Comparison of ENCODE assay signal across 21 cellular contexts in the genomic region with DNA sequence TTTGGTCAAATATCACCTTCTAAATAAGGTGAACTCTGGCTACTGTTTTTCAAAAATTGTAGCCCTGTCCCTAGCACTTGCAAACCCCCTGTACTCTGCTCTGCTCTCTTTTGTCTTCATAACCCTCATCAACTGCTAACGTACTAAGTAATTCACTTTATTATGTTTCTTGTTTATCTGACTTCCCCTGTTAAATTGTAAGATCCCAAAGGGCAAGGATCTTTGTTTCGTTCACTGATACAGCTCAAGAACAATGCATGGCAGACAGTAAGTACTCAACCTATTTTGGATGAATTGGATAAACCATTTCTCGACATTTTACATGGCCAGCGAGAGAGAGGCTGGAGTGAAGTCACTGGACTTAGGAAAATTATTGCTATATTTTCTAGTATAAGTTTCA. TPM values are rescaled to one million over a fixed set of nuclear protein-coding genes. Genes with fewer than 3 reads are reported as not detected.
DNase-seq lines count a peak whose midpoint lies in the region; ATAC-seq and TF ChIP-seq lines count a peak whose summit lies in the region.
"Had no signal": no experiment of that assay in that cellular context is flagged by ENCODE, and none has a peak within 500 bp of the region (broad histone marks: within the 10 kb centered on the region; RNA-seq: fewer than 3 reads in every experiment).

No MANE protein-coding gene starts in this region.

- intact Hi-C loops in left ventricle myocardium inferior (cut with micrococcal nuclease), result no loop called here
- intact Hi-C loops in cardiac septum (cut with DNase I), result loop anchor here (1.0 kb wide), 1 partner anchor 17 kb away; no protein-coding TSS in a partner anchor
- intact Hi-C loops in esophagus squamous epithelium (cut with DNase I), result no loop called here
- intact Hi-C loops in gastrocnemius medialis (cut with DNase I; ENCODE audit: low total_unique reads), result no loop called here
- intact Hi-C loops in uterus (cut with DNase I; ENCODE audit: low total_unique reads), result no loop called here

- H3K9me3 ChIP-seq in left ventricle myocardium inferior (replicated peaks) (no peaks in the 10 kb centered on the region), esophagus squamous epithelium (no peaks in the 10 kb centered on the region), gastrocnemius medialis (no peaks in the 10 kb centered on the region), uterus (no peaks in the 10 kb centered on the region)
- H3K9me3 ChIP-seq: SK-N-SH had no signal

- TF ChIP-seq POLR2A in esophagus squamous epithelium (IDR thresholded peaks at IDR 0.05) (no peak), gastrocnemius medialis (IDR thresholded peaks at IDR 0.05) (no peak), uterus (IDR thresholded peaks at IDR 0.05) (no peak)

- H3K4me1 ChIP-seq in left ventricle myocardium inferior, result peaks cover 54% of the 10 kb centered on the region
- no peaks in the 10 kb centered on the region for H3K4me1 ChIP-seq in esophagus squamous epithelium
- H3K4me1 ChIP-seq in gastrocnemius medialis, result peaks cover 0 to 9% of the 10 kb centered on the region in 2 donors
- no peaks in the 10 kb centered on the region for H3K4me1 ChIP-seq in uterus

- H3K27me3 ChIP-seq in left ventricle myocardium inferior (ENCODE audit: low read depth), result no peaks in the 10 kb centered on the region
- no peaks in the 10 kb centered on the region for H3K27me3 ChIP-seq in esophagus squamous epithelium
- no peaks in the 10 kb centered on the region for H3K27me3 ChIP-seq in gastrocnemius medialis
- no peaks in the 10 kb centered on the region for H3K27me3 ChIP-seq in uterus

- H3K36me3 ChIP-seq in left ventricle myocardium inferior (no peaks in the 10 kb centered on the region), esophagus squamous epithelium (no peaks in the 10 kb centered on the region), gastrocnemius medialis (no peaks in the 10 kb centered on the region), uterus (no peaks in the 10 kb centered on the region)

- TF ChIP-seq CTCF in left ventricle myocardium inferior (IDR thresholded peaks at IDR 0.05; ENCODE audit: borderline replicate concordance), result no peak
- no peak for TF ChIP-seq CTCF in esophagus squamous epithelium (IDR thresholded peaks at IDR 0.05)
- no peak for TF ChIP-seq CTCF in gastrocnemius medialis (IDR thresholded peaks at IDR 0.05 in 4 of 5, conservative IDR thresholded peaks at IDR 0.05 in 1 of 5)
- TF ChIP-seq CTCF in uterus (IDR thresholded peaks at IDR 0.05), result no peak
- no peak for TF ChIP-seq CTCF in GM10248 (IDR thresholded peaks at IDR 0.05; ENCODE audit: control extremely low read depth, extremely low read depth, low read depth, missing control alignments)

- ATAC-seq in gastrocnemius medialis (no peak), GM19463 (IDR thresholded peaks at IDR 0.05; ENCODE audit: unreplicated experiment) (no peak)

- WGBS in esophagus squamous epithelium, 2 donors, result 82 to 85% methylated on average over 4 of the region's 4 CpGs

- H3K4me3 ChIP-seq in left ventricle myocardium inferior (no peak overlapping the region), esophagus squamous epithelium (no peak overlapping the region), gastrocnemius medialis (no peak overlapping the region), uterus (no peak overlapping the region)
- H3K4me3 ChIP-seq: PC-9 had no signal

- in situ Hi-C loops in gastrocnemius medialis (cut with MboI; ENCODE audit: low sequenced_read_pairs in 4 of 4), result no loop called here

- POLR2A ChIA-PET in GM10248 (lab: Yijun Ruan, JAX), result no interaction called here

- H3K27ac ChIP-seq in left ventricle myocardium inferior (replicated peaks) (peak overlapping the region; percentile 79), esophagus squamous epithelium (peak overlapping the region in 3 of 4 donors; percentile 34 to 47 (median 35)), gastrocnemius medialis (peak overlapping the region in 3 of 4 donors; percentile 51 to 66 (median 51)), uterus (peak overlapping the region; percentile 5 to 61)
- H3K27ac ChIP-seq: PC-9 had no signal

- no peak for DNase-seq in left ventricle myocardium inferior
- no peak for DNase-seq in cardiac septum (ENCODE audit: low spot score)
- no peak for DNase-seq in esophagus squamous epithelium (lab: John Stamatoyannopoulos, UW)
- DNase-seq in gastrocnemius medialis, result no peak
- DNase-seq in uterus, result no peak
- no peak for DNase-seq in GM10248 (ENCODE audit: extremely low spot score)
- DNase-seq: AML-193; C1 segment of cervical spinal cord; Calu3; CD8-positive, alpha-beta memory T cell; H7; KG1; NCI-H1092; NCI-H1436; NCI-H187 treated with DMSO at 0.1 percent for 48 hours; NCI-H510A; PC-9; RPMI8226; SIG-M5; SK-N-SH had no signal

- CTCF ChIA-PET in GM10248 (lab: Yijun Ruan, JAX), result no interaction called here

RNA-seq across cellular contexts. Expression of a gene that starts 46.9 kb away (rescaled TPM):
- total RNA-seq in left ventricle myocardium inferior, result 819 TPM
- 503 TPM for total RNA-seq in cardiac septum
- 100 to 1,000 TPM; 123 to 192 (median 129) TPM for total RNA-seq in esophagus squamous epithelium
- 100 to 1,000 TPM; 155 to 306 (median 198) TPM for total RNA-seq in gastrocnemius medialis
- total RNA-seq in uterus, result 100 to 1,000 TPM in 1 of 4 donors, 10 to 100 TPM in 3; 15.9 to 108 (median 76.2) TPM

RNA-seq across cellular contexts. Expression of a gene that starts 47.0 kb away (rescaled TPM):
- 15.5 TPM for total RNA-seq in left ventricle myocardium inferior
- 13.6 TPM for total RNA-seq in cardiac septum
- total RNA-seq in esophagus squamous epithelium, result 10 to 100 TPM; 11.1 to 18.1 (median 15.9) TPM
- 10 to 100 TPM; 10.6 to 26.2 (median 15.5) TPM for total RNA-seq in gastrocnemius medialis
- 10 to 100 TPM in 3 of 4 donors, 1 to 10 TPM in 1; 8.2 to 94.4 (median 44.6) TPM for total RNA-seq in uterus

RNA-seq across cellular contexts. Expression of a gene that starts 48.7 kb away (rescaled TPM):
- total RNA-seq in left ventricle myocardium inferior (23.7 TPM), cardiac septum (40.4 TPM), esophagus squamous epithelium (10 to 100 TPM in 1 of 4 donors, 1 to 10 TPM in 2, under 1 TPM in 1; 0.38 to 10.5 (median 2.5) TPM), gastrocnemius medialis (1 to 10 TPM; 2.3 to 6.1 (median 3.7) TPM), uterus (10 to 100 TPM; 27.6 to 85.5 (median 35.1) TPM)
- total RNA-seq: Calu3, PC-9 had no signal
